ENCODE assay signal across 16 cellular contexts in the genomic region with DNA sequence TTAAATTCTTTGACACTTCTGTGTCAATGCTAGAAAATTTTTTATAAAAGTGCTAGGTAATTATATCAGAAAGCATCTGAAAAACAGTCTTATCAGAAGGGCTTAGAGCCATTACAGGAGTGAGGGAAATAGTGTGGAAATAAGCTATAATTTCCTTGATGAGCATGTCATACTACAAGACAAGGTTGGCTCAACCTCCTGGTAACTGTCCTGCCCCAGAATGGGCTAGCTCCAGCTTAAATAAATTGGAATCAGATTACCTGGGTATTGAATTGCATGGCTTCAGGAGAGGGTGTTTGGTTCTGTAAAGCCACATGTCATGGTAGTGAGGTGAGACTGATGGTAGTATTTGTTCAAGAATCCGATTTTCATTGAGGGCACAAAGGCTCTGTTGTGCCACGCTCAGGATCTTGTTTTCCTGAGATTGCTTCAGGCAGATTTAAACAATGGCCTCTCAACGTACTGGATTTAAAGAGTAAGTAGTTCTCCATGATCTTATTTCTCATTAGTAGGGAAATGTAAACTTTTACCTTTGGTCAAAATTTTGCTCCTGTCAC.
"Had no signal": no experiment of that assay in that cellular context is flagged by ENCODE, and none has a peak within 500 bp of the region (broad histone marks: within the 10 kb centered on the region; RNA-seq: fewer than 3 reads in every experiment).

No MANE protein-coding gene starts in this region.

- ATAC-seq: activated CD8-positive, alpha-beta T cell treated with anti-CD3 and anti-CD28 coated beads, Interleukin-2, amount 10 ng/mL, durations not matched to agents 7 days and 5 days; foreskin keratinocyte; natural killer cell treated with Interleukin-12 subunit alpha and Interleukin-12 subunit beta and Interleukin-15 and Interleukin-18, amount 100 ng/mL, for 72 hours had no signal

- H3K9me3 ChIP-seq: transverse colon had no signal

- H3K27me3 ChIP-seq: adrenal gland, foreskin keratinocyte, transverse colon had no signal

- H3K4me3 ChIP-seq: adrenal gland, left ventricle myocardium inferior, transverse colon had no signal

- FAIRE-seq: colon, endometrium, TTC549 had no signal

- H3K27ac ChIP-seq: foreskin keratinocyte, left ventricle myocardium inferior, transverse colon had no signal

- DNase-seq: activated CD4-positive, alpha-beta T cell treated with anti-CD3 and anti-CD28 coated beads, Interleukin-2, amount 10 ng/mL, durations not matched to agents 24 days and 14 days; activated CD4-positive, CD25-positive, alpha-beta regulatory T cell; activated CD8-positive, alpha-beta memory T cell treated with anti-CD3 and anti-CD28 coated beads, Interleukin-2, amount 50 U/mL, for 4 hours; activated CD8-positive, alpha-beta T cell treated with anti-CD3 and anti-CD28 coated beads, Interleukin-2, amount 10 ng/mL, durations not matched to agents 7 days and 5 days; activated effector memory CD4-positive, alpha-beta T cell treated with anti-CD3 and anti-CD28 coated beads, Interleukin-2, amount 50 U/mL, for 16 hours; activated T-cell treated with anti-CD3 and anti-CD28 coated beads, Interleukin-2, amount 50 U/mL, for 48 hours; adrenal gland; foreskin keratinocyte; left ventricle myocardium inferior; stimulated activated CD4-positive, alpha-beta T cell treated with anti-CD3 and anti-CD28 coated beads, Interleukin-4, amount 100 ng/mL, for 24 hours; T-helper 2 cell; transverse colon had no signal

- H3K36me3 ChIP-seq: adrenal gland, left ventricle myocardium inferior, transverse colon had no signal
